In genomic region chr3:148240351-148240750, GRCh38 we compare ENCODE assay signal across 37 cellular contexts.
"Had no signal": no experiment of that assay in that cellular context is flagged by ENCODE, and none has a peak within 500 bp of the region (broad histone marks: within the 10 kb centered on the region; RNA-seq: fewer than 3 reads in every experiment).

No MANE protein-coding gene starts in this region.

- H3K27me3 Mint-ChIP-seq: activated B cell treated with CpG ODN at 0.5 μM for 24 hours; activated CD4-positive, alpha-beta memory T cell treated with anti-CD3 and anti-CD28 coated beads, Interleukin-2, amount 10 ng/mL, durations not matched to agents 7 days and 5 days; activated CD4-positive, alpha-beta T cell treated with anti-CD3 and anti-CD28 coated beads, Interleukin-2, amount 10 ng/mL, durations not matched to agents 24 days and 14 days; activated CD8-positive, alpha-beta memory T cell treated with anti-CD3 and anti-CD28 coated beads, Interleukin-2, amount 10 ng/mL, durations not matched to agents 7 days and 5 days; activated naive CD8-positive, alpha-beta T cell treated with anti-CD3 and anti-CD28 coated beads for 36 hours; activated T-helper 17 cell treated with anti-CD3 and anti-CD28 coated beads, Interleukin-2, amount 50 U/mL, for 72 hours; T-cell had no signal

- H3K4me3 ChIP-seq: adrenal gland, body of pancreas, breast epithelium had no signal

- H3K4me3 Mint-ChIP-seq: activated B cell treated with CpG ODN at 0.5 μM for 24 hours; activated CD4-positive, alpha-beta memory T cell treated with anti-CD3 and anti-CD28 coated beads, Interleukin-2, amount 10 ng/mL, durations not matched to agents 7 days and 5 days; activated CD4-positive, alpha-beta T cell treated with anti-CD3 and anti-CD28 coated beads, Interleukin-2, amount 10 ng/mL, durations not matched to agents 24 days and 14 days; activated CD8-positive, alpha-beta memory T cell treated with anti-CD3 and anti-CD28 coated beads, Interleukin-2, amount 10 ng/mL, durations not matched to agents 7 days and 5 days; activated CD8-positive, alpha-beta T cell treated with anti-CD3 and anti-CD28 coated beads, Interleukin-2, amount 10 ng/mL, durations not matched to agents 7 days and 5 days; activated naive CD4-positive, alpha-beta T cell treated with anti-CD3 and anti-CD28 coated beads for 36 hours; activated naive CD8-positive, alpha-beta T cell treated with anti-CD3 and anti-CD28 coated beads for 36 hours; activated T-cell treated with anti-CD3 and anti-CD28 coated beads, Interleukin-2, amount 50 U/mL, for 4 hours; activated T-cell treated with anti-CD3 and anti-CD28 coated beads, Interleukin-2, amount 50 U/mL, for 72 hours; activated T-helper 1 cell treated with anti-CD3 and anti-CD28 coated beads, Interleukin-12 subunit alpha, Interleukin-12 subunit beta, Interleukin-2, Interleukin-4 antibody, amounts not matched to agents 30 ng/mL and 10 ng/mL and 1 ng/mL, durations not matched to agents 14 hours and 24 hours and 36 hours; activated T-helper 17 cell treated with anti-CD3 and anti-CD28 coated beads, Interleukin-2, amount 50 U/mL, for 72 hours; T-cell; T-helper 1 cell treated with Interleukin-12 subunit alpha and Interleukin-12 subunit beta and Interleukin-4 antibody, amounts not matched to agents 30 μg/mL and 1 μg/mL, for 36 hours; T-helper 2 cell treated with Interferon-gamma antibody and Interleukin-4, amounts not matched to agents 5 μg/mL and 100 μg/mL, for 36 hours had no signal

- H3K9me3 ChIP-seq: adrenal gland, body of pancreas, breast epithelium had no signal

- H3K36me3 ChIP-seq: adrenal gland, brain microvascular endothelial cell, breast epithelium had no signal

- ATAC-seq: activated CD8-positive, alpha-beta memory T cell treated with anti-CD3 and anti-CD28 coated beads, Interleukin-2, amount 10 ng/mL, durations not matched to agents 7 days and 5 days; activated CD8-positive, alpha-beta T cell treated with anti-CD3 and anti-CD28 coated beads, Interleukin-2, amount 10 ng/mL, durations not matched to agents 7 days and 5 days; activated naive CD4-positive, alpha-beta T cell treated with anti-CD3 and anti-CD28 coated beads, Interleukin-2, amount 50 U/mL, for 72 hours; activated T-cell treated with anti-CD3 and anti-CD28 coated beads, Interleukin-2, amount 50 U/mL, for 4 hours; activated T-cell treated with anti-CD3 and anti-CD28 coated beads, Interleukin-2, amount 50 U/mL, for 72 hours; activated T-helper 17 cell treated with anti-CD3 and anti-CD28 coated beads, Interleukin-2, amount 50 U/mL, for 72 hours; body of pancreas; T-cell had no signal

- H3K36me3 Mint-ChIP-seq: activated CD8-positive, alpha-beta memory T cell treated with anti-CD3 and anti-CD28 coated beads, Interleukin-2, amount 10 ng/mL, durations not matched to agents 7 days and 5 days; activated naive CD4-positive, alpha-beta T cell treated with anti-CD3 and anti-CD28 coated beads, Interleukin-2, amount 50 U/mL, for 72 hours; activated naive CD8-positive, alpha-beta T cell treated with anti-CD3 and anti-CD28 coated beads for 36 hours; T-cell had no signal

- H3K9me3 Mint-ChIP-seq: activated B cell treated with CpG ODN at 0.5 μM for 24 hours; activated CD4-positive, alpha-beta T cell treated with anti-CD3 and anti-CD28 coated beads, Interleukin-2, amount 10 ng/mL, durations not matched to agents 24 days and 14 days; activated naive CD8-positive, alpha-beta T cell treated with anti-CD3 and anti-CD28 coated beads for 36 hours; activated T-cell treated with anti-CD3 and anti-CD28 coated beads, Interleukin-2, amount 50 U/mL, for 4 hours; activated T-helper 1 cell treated with anti-CD3 and anti-CD28 coated beads, Interleukin-12 subunit alpha, Interleukin-12 subunit beta, Interleukin-2, Interleukin-4 antibody, amounts not matched to agents 30 ng/mL and 10 ng/mL and 1 ng/mL, durations not matched to agents 14 hours and 24 hours and 36 hours; activated T-helper 17 cell treated with anti-CD3 and anti-CD28 coated beads, Interleukin-2, amount 50 U/mL, for 72 hours; T-helper 2 cell treated with Interferon-gamma antibody and Interleukin-4, amounts not matched to agents 5 μg/mL and 100 μg/mL, for 36 hours had no signal

- FAIRE-seq: astrocyte, TTC549 had no signal

- H3K27ac ChIP-seq: adrenal gland, body of pancreas, brain microvascular endothelial cell, breast epithelium, VCaP had no signal

- H3K4me1 Mint-ChIP-seq: activated B cell treated with CpG ODN at 0.5 μM for 24 hours; activated CD4-positive, alpha-beta memory T cell treated with anti-CD3 and anti-CD28 coated beads, Interleukin-2, amount 10 ng/mL, durations not matched to agents 7 days and 5 days; activated CD4-positive, alpha-beta T cell treated with anti-CD3 and anti-CD28 coated beads, Interleukin-2, amount 10 ng/mL, durations not matched to agents 24 days and 14 days; activated CD8-positive, alpha-beta memory T cell treated with anti-CD3 and anti-CD28 coated beads, Interleukin-2, amount 10 ng/mL, durations not matched to agents 7 days and 5 days; activated naive CD8-positive, alpha-beta T cell treated with anti-CD3 and anti-CD28 coated beads for 36 hours; activated T-helper 17 cell treated with anti-CD3 and anti-CD28 coated beads, Interleukin-2, amount 50 U/mL, for 72 hours; T-cell had no signal

- H3K27me3 ChIP-seq: adrenal gland, body of pancreas, brain microvascular endothelial cell, breast epithelium had no signal

- DNase-seq: activated B cell treated with CpG ODN at 0.5 μM for 24 hours; activated CD4-positive, alpha-beta memory T cell treated with anti-CD3 and anti-CD28 coated beads, Interleukin-2, amount 10 ng/mL, durations not matched to agents 7 days and 5 days; activated CD4-positive, alpha-beta T cell treated with anti-CD3 and anti-CD28 coated beads for 4 hours; activated CD4-positive, alpha-beta T cell treated with anti-CD3 and anti-CD28 coated beads, Interleukin-2, amount 10 ng/mL, durations not matched to agents 24 days and 14 days; activated CD4-positive, alpha-beta T cell treated with anti-CD3 and anti-CD28 coated beads, Interleukin-2, amount 50 U/mL, for 1 hour; activated CD4-positive, alpha-beta T cell treated with anti-CD3 and anti-CD28 coated beads, Interleukin-2, amount 50 U/mL, for 48 hours; activated CD4-positive, CD25-positive, alpha-beta regulatory T cell treated with anti-CD3 and anti-CD28 coated beads, Interleukin-2, amount 50 U/mL, for 72 hours; activated CD8-positive, alpha-beta memory T cell treated with anti-CD3 and anti-CD28 coated beads for 24 hours; activated CD8-positive, alpha-beta memory T cell treated with anti-CD3 and anti-CD28 coated beads, Interleukin-2, amount 10 ng/mL, durations not matched to agents 7 days and 5 days; activated CD8-positive, alpha-beta memory T cell treated with anti-CD3 and anti-CD28 coated beads, Interleukin-2, amount 50 U/mL, for 48 hours; activated CD8-positive, alpha-beta T cell treated with anti-CD3 and anti-CD28 coated beads, Interleukin-2, amount 10 ng/mL, durations not matched to agents 7 days and 5 days; activated effector memory CD4-positive, alpha-beta T cell treated with anti-CD3 and anti-CD28 coated beads, Interleukin-2, amount 50 U/mL, for 16 hours; activated gamma-delta T cell treated with Interleukin-2 at 50 U/mL for 16 hours; activated naive CD4-positive, alpha-beta T cell; activated naive CD4-positive, alpha-beta T cell treated with anti-CD3 and anti-CD28 coated beads for 36 hours; activated naive CD4-positive, alpha-beta T cell treated with anti-CD3 and anti-CD28 coated beads, Interleukin-2, amount 50 U/mL, for 16 hours; activated naive CD8-positive, alpha-beta T cell treated with anti-CD3 and anti-CD28 coated beads for 36 hours; activated T-cell treated with anti-CD3 and anti-CD28 coated beads, Interleukin-2, amount 50 U/mL, for 4 hours; activated T-cell treated with anti-CD3 and anti-CD28 coated beads, Interleukin-2, amount 50 U/mL, for 72 hours; adrenal gland; amniotic stem cell; aorta; body of pancreas; brain microvascular endothelial cell; central memory CD4-positive, alpha-beta T cell; T-cell; T-helper 2 cell; T-helper 9 cell had no signal

- H3K27ac Mint-ChIP-seq: activated B cell treated with CpG ODN at 0.5 μM for 24 hours; activated CD4-positive, alpha-beta memory T cell treated with anti-CD3 and anti-CD28 coated beads, Interleukin-2, amount 10 ng/mL, durations not matched to agents 7 days and 5 days; activated CD4-positive, alpha-beta T cell treated with anti-CD3 and anti-CD28 coated beads, Interleukin-2, amount 10 ng/mL, durations not matched to agents 24 days and 14 days; activated CD8-positive, alpha-beta memory T cell treated with anti-CD3 and anti-CD28 coated beads, Interleukin-2, amount 10 ng/mL, durations not matched to agents 7 days and 5 days; activated CD8-positive, alpha-beta T cell treated with anti-CD3 and anti-CD28 coated beads, Interleukin-2, amount 10 ng/mL, durations not matched to agents 7 days and 5 days; activated naive CD4-positive, alpha-beta T cell treated with anti-CD3 and anti-CD28 coated beads for 36 hours; activated naive CD4-positive, alpha-beta T cell treated with anti-CD3 and anti-CD28 coated beads, Interleukin-2, amount 50 U/mL, for 72 hours; activated naive CD8-positive, alpha-beta T cell treated with anti-CD3 and anti-CD28 coated beads for 36 hours; activated T-cell treated with anti-CD3 and anti-CD28 coated beads, Interleukin-2, amount 50 U/mL, for 72 hours; activated T-helper 1 cell treated with anti-CD3 and anti-CD28 coated beads, Interleukin-12 subunit alpha, Interleukin-12 subunit beta, Interleukin-2, Interleukin-4 antibody, amounts not matched to agents 30 ng/mL and 10 ng/mL and 1 ng/mL, durations not matched to agents 14 hours and 24 hours and 36 hours; activated T-helper 17 cell treated with anti-CD3 and anti-CD28 coated beads, Interleukin-2, amount 50 U/mL, for 72 hours; T-cell; T-helper 1 cell treated with Interleukin-12 subunit alpha and Interleukin-12 subunit beta and Interleukin-4 antibody, amounts not matched to agents 30 μg/mL and 1 μg/mL, for 36 hours; T-helper 2 cell treated with Interferon-gamma antibody and Interleukin-4, amounts not matched to agents 5 μg/mL and 100 μg/mL, for 36 hours had no signal

- H3K4me1 ChIP-seq: adrenal gland, body of pancreas, breast epithelium had no signal
